1 cellular context compared by ENCODE assay signal in the genomic region with DNA sequence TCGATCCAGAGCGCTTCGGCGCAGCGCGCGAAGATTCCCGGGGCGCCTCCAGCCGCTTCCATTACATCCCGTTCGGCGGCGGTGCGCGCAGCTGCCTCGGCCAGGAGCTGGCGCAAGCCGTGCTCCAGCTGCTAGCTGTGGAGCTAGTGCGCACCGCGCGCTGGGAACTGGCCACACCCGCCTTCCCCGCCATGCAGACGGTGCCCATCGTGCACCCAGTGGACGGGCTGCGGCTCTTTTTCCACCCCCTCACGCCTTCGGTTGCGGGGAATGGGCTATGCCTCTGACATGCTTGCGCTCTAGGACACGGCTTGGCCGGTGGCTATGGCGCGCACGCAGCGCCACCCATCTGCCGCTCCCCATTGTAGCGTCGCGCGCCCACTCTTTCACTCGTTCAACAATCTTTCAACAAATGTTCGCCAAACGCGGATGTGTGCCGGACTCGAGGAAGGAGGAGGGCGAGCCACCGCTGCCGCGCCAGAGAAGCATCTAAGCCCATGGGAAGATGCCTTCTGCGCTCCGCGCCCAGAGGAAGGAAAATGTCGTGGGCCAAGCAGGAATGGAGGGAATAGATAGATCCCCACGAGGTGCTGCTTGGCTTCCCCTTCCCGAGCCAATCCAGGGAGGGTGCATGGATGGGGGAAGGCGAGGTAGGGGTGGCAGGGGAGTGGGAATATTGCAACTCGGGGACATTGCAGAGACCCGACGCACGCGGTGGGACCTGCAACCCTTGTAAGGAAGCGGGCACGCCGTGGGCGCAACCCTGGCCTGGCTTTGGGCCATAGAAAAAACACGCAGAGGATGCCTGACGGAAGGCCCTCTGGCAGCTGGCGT.
A peak's percentile ranks its signal among the peaks of the same experiment; 100 is the strongest.
TF ChIP-seq lines count a peak whose summit lies in the region.

No MANE protein-coding gene starts in this region.

TF ChIP-seq in K562, 482 proteins besides CTCF, POLR2A, EP300 and RAD21:
- TF ChIP-seq ZBTB33 (CRISPR knock-in tag; IDR thresholded peaks at IDR 0.05) = peak; percentile 55
- no peak for TF ChIP-seq ZNF41 (CRISPR knock-in tag; conservative IDR thresholded peaks at IDR 0.05)
- TF ChIP-seq TBP (optimal IDR thresholded peaks at IDR 0.05; ENCODE audit: low read depth, low read length) = no peak
- no peak for TF ChIP-seq CHD1 (IDR thresholded peaks at IDR 0.05; ENCODE audit: low read length)
